19 cellular contexts compared by ENCODE assay signal in the genomic region with DNA sequence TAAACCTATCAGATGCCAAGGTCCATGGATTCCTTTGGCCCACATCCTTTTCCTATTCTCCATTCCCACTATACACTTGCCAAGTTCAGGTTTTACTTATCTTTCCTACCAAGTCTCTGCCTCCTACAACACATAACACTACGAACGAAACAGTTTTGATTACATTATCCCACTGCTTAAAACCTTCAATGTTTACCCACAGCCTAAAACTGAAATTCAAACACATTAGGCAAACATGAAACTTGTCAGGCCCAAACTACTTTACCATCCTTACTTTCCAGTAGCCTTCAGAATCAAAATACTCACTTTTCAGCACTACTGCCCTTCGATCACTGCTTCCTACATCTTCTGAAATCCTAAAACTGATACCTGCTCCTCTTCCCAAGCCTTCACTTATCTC. TPM values are rescaled to one million over a fixed set of nuclear protein-coding genes. Genes with fewer than 3 reads are reported as not detected.
DNase-seq lines count a peak whose midpoint lies in the region; ATAC-seq and TF ChIP-seq lines count a peak whose summit lies in the region.
"Had no signal": no experiment of that assay in that cellular context is flagged by ENCODE, and none has a peak within 500 bp of the region (broad histone marks: within the 10 kb centered on the region; RNA-seq: fewer than 3 reads in every experiment).

No MANE protein-coding gene starts in this region.

- intact Hi-C loops in HCT116 (cut with micrococcal nuclease): no loop called here
- intact Hi-C loops in PC-3 (cut with micrococcal nuclease): no loop called here
- intact Hi-C loops in left cardiac atrium (cut with DNase I): no loop called here

- H2AFZ ChIP-seq in HCT116 (ENCODE audit: low read depth, low read length, poor library complexity, severe bottlenecking): no peak overlapping the region
- no peak overlapping the region for H2AFZ ChIP-seq in PC-3 (ENCODE audit: low read length)
- H2AFZ ChIP-seq in smooth muscle cell (ENCODE audit: low read depth): no peak overlapping the region

- POLR2A ChIA-PET in HCT116 (lab: Charles Lee): no interaction called here
- POLR2A ChIA-PET in PC-3 (lab: Charles Lee; ENCODE audit: unreplicated experiment): no interaction called here

- 60% methylated on average over 3 of the region's 3 CpGs for WGBS in smooth muscle cell (ENCODE audit: low lambda C conversion rate)

- TF ChIP-seq CTCF in HCT116 (IDR thresholded peaks at IDR 0.05 in 2 of 3, conservative IDR thresholded peaks at IDR 0.05 in 1 of 3; ENCODE audit: borderline replicate concordance in 1 of 3, insufficient read depth in 1 of 3, low read depth in 2 of 3, low read length in 2 of 3) (no peak), PC-3 (conservative IDR thresholded peaks at IDR 0.05; ENCODE audit: low read depth, low read length) (no peak), smooth muscle cell (IDR thresholded peaks at IDR 0.05; ENCODE audit: borderline replicate concordance, insufficient read depth, poor library complexity, severe bottlenecking) (no peak)

- H3K4me2 ChIP-seq in HCT116 (ENCODE audit: low read length) (peak overlapping the region; percentile 90; the same call in 1 of the 2 replicates), PC-3 (ENCODE audit: low read length) (peak overlapping the region; percentile 85), smooth muscle cell (peak overlapping the region; percentile 95)

- TF ChIP-seq RAD21 in HCT116 (IDR thresholded peaks at IDR 0.05; ENCODE audit: low read depth): no peak

- CTCF ChIA-PET in HCT116 (lab: Charles Lee) (no interaction called here), PC-3 (lab: Charles Lee) (interaction anchor here (0.6 kb wide), 1 partner anchor 17 kb away, joined by 4 read pairs; no protein-coding TSS in a partner anchor)

- H3K9ac ChIP-seq in HCT116 (ENCODE audit: low read length): no peak overlapping the region
- H3K9ac ChIP-seq in PC-3 (ENCODE audit: low read length): no peak overlapping the region
- H3K9ac ChIP-seq in iPS-15b (ENCODE audit: low read depth, low read length): no peak overlapping the region
- H3K9ac ChIP-seq in smooth muscle cell (ENCODE audit: low read depth): no peak overlapping the region

- peaks cover 35% of the 10 kb centered on the region; the same call in 1 of the 2 replicates for H4K20me1 ChIP-seq in HCT116 (ENCODE audit: insufficient read depth)
- peaks cover 66% of the 10 kb centered on the region for H4K20me1 ChIP-seq in PC-3 (ENCODE audit: low read length)
- H4K20me1 ChIP-seq in smooth muscle cell (ENCODE audit: low read depth): peaks cover 73% of the 10 kb centered on the region

- BruUV-seq in HCT116 (replicated peaks; lab: Mats Ljungman, UMichigan): no TSS peak
- no TSS peak for BruUV-seq in PC-3 (replicated peaks; lab: Mats Ljungman, UMichigan)

- no peaks in the 10 kb centered on the region for H3K27me3 ChIP-seq in HCT116 (ENCODE audit: insufficient read depth, low read length)
- H3K27me3 ChIP-seq in PC-3 (ENCODE audit: low read length): no peaks in the 10 kb centered on the region
- no peaks in the 10 kb centered on the region for H3K27me3 ChIP-seq in iPS-15b (ENCODE audit: control insufficient read depth, insufficient read depth, low read length)
- no peaks in the 10 kb centered on the region for H3K27me3 ChIP-seq in smooth muscle cell (ENCODE audit: low read depth)
- H3K27me3 ChIP-seq: cardiac muscle cell, foreskin keratinocyte, SJCRH30, tibial nerve had no signal

- no peak overlapping the region for H3K27ac ChIP-seq in HCT116 (ENCODE audit: low read depth, low read length)
- no peak overlapping the region for H3K27ac ChIP-seq in PC-3 (ENCODE audit: low read length)
- no peak overlapping the region for H3K27ac ChIP-seq in smooth muscle cell (ENCODE audit: low read depth)
- H3K27ac ChIP-seq: cardiac muscle cell, foreskin keratinocyte, SJCRH30, tibial nerve had no signal

- RAD21 ChIA-PET in HCT116 (lab: Charles Lee; ENCODE audit: low non-redundant PET in 1 of 2, low total read pairs in 2 of 2, uncharacterized antibody in 2 of 2, unreplicated experiment in 2 of 2): no interaction called here

- H3K36me3 ChIP-seq in HCT116 (ENCODE audit: control insufficient read depth in 1 of 2, insufficient read depth in 2 of 2, low read length in 2 of 2): no peaks in the 10 kb centered on the region
- H3K36me3 ChIP-seq in PC-3 (ENCODE audit: low read depth, low read length): no peaks in the 10 kb centered on the region
- H3K36me3 ChIP-seq in iPS-15b (ENCODE audit: control insufficient read depth, insufficient read depth, low read length): no peaks in the 10 kb centered on the region
- H3K36me3 ChIP-seq in smooth muscle cell (ENCODE audit: low read depth): no peaks in the 10 kb centered on the region
- H3K36me3 ChIP-seq: cardiac muscle cell, tibial nerve had no signal

- H3K79me2 ChIP-seq in HCT116 (ENCODE audit: insufficient read depth, low read length): peaks cover 79% of the 10 kb centered on the region
- peaks cover 85% of the 10 kb centered on the region for H3K79me2 ChIP-seq in PC-3 (ENCODE audit: low read length)
- peaks cover 77% of the 10 kb centered on the region for H3K79me2 ChIP-seq in smooth muscle cell (ENCODE audit: low read depth)

- no peaks in the 10 kb centered on the region for H3K9me2 ChIP-seq in HCT116 (ENCODE audit: insufficient read depth)
- H3K9me2 ChIP-seq in PC-3 (replicated peaks; ENCODE audit: low read length): no peaks in the 10 kb centered on the region

- peaks cover 15 to 31% of the 10 kb centered on the region in 2 experiments for H3K4me1 ChIP-seq in HCT116 (ENCODE audit: control insufficient read depth in 1 of 2, insufficient read depth in 2 of 2, low read length in 2 of 2)
- peaks cover 32% of the 10 kb centered on the region for H3K4me1 ChIP-seq in PC-3 (ENCODE audit: insufficient read depth, low read length)
- H3K4me1 ChIP-seq in iPS-15b (ENCODE audit: control insufficient read depth, insufficient read depth, low read length): peaks cover 27% of the 10 kb centered on the region
- H3K4me1 ChIP-seq in smooth muscle cell (ENCODE audit: low read depth): peaks cover 34% of the 10 kb centered on the region

- no peaks in the 10 kb centered on the region for H3K9me3 ChIP-seq in HCT116 (ENCODE audit: control insufficient read depth in 1 of 2, insufficient read depth in 1 of 2, low read depth in 1 of 2, low read length in 2 of 2)
- H3K9me3 ChIP-seq in PC-3 (ENCODE audit: low read length): no peaks in the 10 kb centered on the region
- no peaks in the 10 kb centered on the region for H3K9me3 ChIP-seq in iPS-15b (ENCODE audit: control insufficient read depth, insufficient read depth, low read length)
- no peaks in the 10 kb centered on the region for H3K9me3 ChIP-seq in smooth muscle cell (replicated peaks; ENCODE audit: low read depth)
- H3K9me3 ChIP-seq: SJCRH30, tibial nerve had no signal

- no peak for TF ChIP-seq POLR2A in HCT116 (IDR thresholded peaks at IDR 0.05; ENCODE audit: borderline replicate concordance, extremely low read depth, insufficient read depth, insufficient read length)

- ATAC-seq in HCT116 (no peak), PC-3 (no peak), left cardiac atrium (no peak), GM21367 (IDR thresholded peaks at IDR 0.05; ENCODE audit: unreplicated experiment) (no peak)
- ATAC-seq: activated CD8-positive, alpha-beta T cell treated with anti-CD3 and anti-CD28 coated beads, Interleukin-2, amount 10 ng/mL, durations not matched to agents 7 days and 5 days; activated naive CD8-positive, alpha-beta T cell treated with anti-CD3 and anti-CD28 coated beads, Interleukin-2, amount 50 U/mL, for 24 hours; effector memory CD8-positive, alpha-beta T cell; foreskin keratinocyte; sciatic nerve had no signal

- H3F3A ChIP-seq in PC-3 (ENCODE audit: low read length, unreplicated experiment) (no peaks in the 10 kb centered on the region), smooth muscle cell (ENCODE audit: low read depth) (no peaks in the 10 kb centered on the region)

- H3K4me3 ChIP-seq in HCT116 (replicated peaks in 1 of 2; ENCODE audit: low read depth in 1 of 2, low read length in 2 of 2): no peak overlapping the region
- H3K4me3 ChIP-seq in PC-3 (ENCODE audit: low read length): peak overlapping the region; percentile 80
- H3K4me3 ChIP-seq in iPS-15b (ENCODE audit: low read depth, low read length): peak overlapping the region; percentile 16
- peak overlapping the region; percentile 98 for H3K4me3 ChIP-seq in smooth muscle cell
- H3K4me3 ChIP-seq: tibial nerve had no signal

- no peak for DNase-seq in HCT116 (ENCODE audit: low read depth, low spot score)
- DNase-seq in PC-3: no peak
- no peak for DNase-seq in smooth muscle cell (lab: John Stamatoyannopoulos, UW; ENCODE audit: unreplicated experiment)
- DNase-seq in NCI-H446 (lab: John Stamatoyannopoulos, UW): no peak
- DNase-seq in activated effector memory CD4-positive, alpha-beta T cell treated with anti-CD3 and anti-CD28 coated beads, Interleukin-2, amount 50 U/mL, for 16 hours: no peak
- no peak for DNase-seq in left cardiac atrium
- DNase-seq: activated CD8-positive, alpha-beta T cell treated with anti-CD3 and anti-CD28 coated beads, Interleukin-2, amount 10 ng/mL, durations not matched to agents 7 days and 5 days; activated naive CD8-positive, alpha-beta T cell treated with anti-CD3 and anti-CD28 coated beads, Interleukin-2, amount 50 U/mL, for 24 hours; CD4-positive, alpha-beta memory T cell; effector memory CD8-positive, alpha-beta T cell; foreskin keratinocyte; H7; NCI-H1417; SJCRH30 had no signal

TF ChIP-seq in HCT116, 20 proteins besides CTCF, POLR2A, EP300 and RAD21:
- TF ChIP-seq JUND (IDR thresholded peaks at IDR 0.05) (no peak), SIN3A (IDR thresholded peaks at IDR 0.05; ENCODE audit: low read depth) (no peak), FOSL1 (IDR thresholded peaks at IDR 0.05; ENCODE audit: low read depth) (no peak), ZFX (IDR thresholded peaks at IDR 0.05) (no peak), YY1 (IDR thresholded peaks at IDR 0.05; ENCODE audit: extremely low read depth, insufficient replicate concordance, low read depth, low read length) (no peak)

RNA-seq across cellular contexts. Expression of gene SCAF4, which starts 3.0 kb away (rescaled TPM):
- total RNA-seq in HCT116 (2021; ENCODE audit: unreplicated experiment): 31.1 TPM
- polyA plus RNA-seq in HCT116 (2012): 15.1 and 17.5 TPM in 2 replicates
- total RNA-seq in PC-3 (2014; rRNA removed): 11.2 and 18.2 TPM in 2 replicates
- total RNA-seq in smooth muscle cell: 8.7 and 10.3 TPM in 2 replicates
- polyA plus RNA-seq in smooth muscle cell: 21.8 and 22.7 TPM in 2 replicates
- 10 to 100 TPM; 16.5 to 23.6 TPM for total RNA-seq in left cardiac atrium

Comparison
In these comparisons a context has a peak if more than half of its experiments do, and no peak if none do; other contexts are left out.
1. H3K4me3 ChIP-seq: peak in PC-3 (single experiment), iPS-15b (single experiment) and smooth muscle cell (single experiment); none in HCT116 (0 of 2).
2. Peak in every context shown above with its lines, with median percentiles within 50 percentile points of each other: H3K4me2 ChIP-seq.